ENCODE assay signal across 13 cellular contexts in genomic region chr3:112042842-112043280, GRCh38. TPM values are rescaled to one million over a fixed set of nuclear protein-coding genes. Genes with fewer than 3 reads are reported as not detected.
DNase-seq lines count a peak whose midpoint lies in the region; ATAC-seq and TF ChIP-seq lines count a peak whose summit lies in the region.
"Had no signal": no experiment of that assay in that cellular context is flagged by ENCODE, and none has a peak within 500 bp of the region (broad histone marks: within the 10 kb centered on the region; RNA-seq: fewer than 3 reads in every experiment).

No MANE protein-coding gene starts in this region.

- H3K9me2 ChIP-seq in OCI-LY7 (ENCODE audit: insufficient read depth, low read length), result no peaks in the 10 kb centered on the region

- TF ChIP-seq CTCF in OCI-LY7 (conservative IDR thresholded peaks at IDR 0.05; ENCODE audit: low read length), result no peak

- H2AFZ ChIP-seq in OCI-LY7 (ENCODE audit: low read length), result peak overlapping the region; percentile 96

- POLR2A ChIA-PET in OCI-LY7 (lab: Charles Lee), result interaction anchor here (1.0 to 1.2 kb wide), 4 partner anchors 46 to 183 kb away, joined by 3 to 5 read pairs (median 4); no protein-coding TSS in a partner anchor

- intact Hi-C loops in OCI-LY7 (cut with micrococcal nuclease; ENCODE audit: unreplicated experiment), result loop anchor here (1.0 kb wide), 3 partner anchors 54 to 326 kb away; no protein-coding TSS in a partner anchor

- no peak overlapping the region for H3K4me3 ChIP-seq in OCI-LY7 (ENCODE audit: low read depth, low read length, poor library complexity, severe bottlenecking)
- H3K4me3 ChIP-seq: tibial artery had no signal

- no peak overlapping the region for H3K27ac ChIP-seq in OCI-LY7 (ENCODE audit: low read depth, low read length, poor library complexity, severe bottlenecking)
- H3K27ac ChIP-seq in caudate nucleus (ENCODE audit: low read depth, low read length), result no peak overlapping the region
- H3K27ac ChIP-seq: neutrophil, tibial artery had no signal

- H3K79me2 ChIP-seq in OCI-LY7 (ENCODE audit: insufficient read depth, low read depth, low read length), result no peaks in the 10 kb centered on the region

- CTCF ChIA-PET in OCI-LY7 (lab: Charles Lee; ENCODE audit: unreplicated experiment), result interaction anchor here (0.9 to 1.1 kb wide), 3 partner anchors 11 to 324 kb away, joined by 3 read pairs; no protein-coding TSS in a partner anchor

- H3K36me3 ChIP-seq in OCI-LY7 (ENCODE audit: insufficient read depth, low read length), result no peaks in the 10 kb centered on the region
- H3K36me3 ChIP-seq: neutrophil, tibial artery had no signal

- ATAC-seq in HG03354 (IDR thresholded peaks at IDR 0.05; ENCODE audit: poor library complexity, severe bottlenecking, unreplicated experiment) (no peak), HG03135 (IDR thresholded peaks at IDR 0.05; ENCODE audit: unreplicated experiment) (no peak), GM21723 (IDR thresholded peaks at IDR 0.05; ENCODE audit: unreplicated experiment) (no peak)

- no TSS peak for BruUV-seq in OCI-LY7 (replicated peaks; lab: Mats Ljungman, UMichigan)

- H3K4me2 ChIP-seq in OCI-LY7 (ENCODE audit: low read length), result no peak overlapping the region

- peaks cover 14% of the 10 kb centered on the region for H3K4me1 ChIP-seq in OCI-LY7 (ENCODE audit: insufficient read depth, low read length, poor library complexity, severe bottlenecking)
- H3K4me1 ChIP-seq: tibial artery had no signal

- peak; percentile 97 for DNase-seq in DMS53 treated with DMSO at 0.1 percent for 48 hours (lab: John Stamatoyannopoulos, UW; ENCODE audit: unreplicated experiment)
- DNase-seq in NCI-H1436 (lab: John Stamatoyannopoulos, UW), result peak; percentile 97
- DNase-seq in OCI-LY7 (ENCODE audit: low spot score), result no peak
- DNase-seq in kidney tubule cell (ENCODE audit: low spot score), result peak; percentile 57
- DNase-seq in caudate nucleus (lab: John Stamatoyannopoulos, UW), result no peak
- DNase-seq: activated CD4-positive, CD25-positive, alpha-beta regulatory T cell treated with anti-CD3 and anti-CD28 coated beads, Interleukin-2, amount 50 U/mL, for 72 hours had no signal

- no peaks in the 10 kb centered on the region for H4K20me1 ChIP-seq in OCI-LY7 (ENCODE audit: insufficient read depth, low read length)

- no peaks in the 10 kb centered on the region for H3K9me3 ChIP-seq in OCI-LY7 (ENCODE audit: low read length)
- H3K9me3 ChIP-seq: neutrophil, tibial artery had no signal

RNA-seq across cellular contexts. Expression of gene TMPRSS7, which starts 8.3 kb away (rescaled TPM):
- not detected in 2 replicates for total RNA-seq in OCI-LY7 (2014; rRNA removed; shearing (Covaris generic))
- not detected in 2 replicates for total RNA-seq in OCI-LY7 (2022)
- total RNA-seq: CD4-positive, CD25-positive, alpha-beta regulatory T cell; LHCN-M2 had no signal

RNA-seq across cellular contexts. Expression of gene C3orf52, which starts 43.3 kb away (rescaled TPM):
- total RNA-seq in OCI-LY7 (2014; rRNA removed; shearing (Covaris generic)), result 19.0 and 20.1 TPM in 2 replicates
- 11.2 and 17.9 TPM in 2 replicates for total RNA-seq in OCI-LY7 (2022)

RNA-seq across cellular contexts. Expression of gene TAGLN3, which starts 44.1 kb away (rescaled TPM):
- total RNA-seq in OCI-LY7 (2014; rRNA removed; shearing (Covaris generic)), result not detected in 2 replicates
- total RNA-seq in OCI-LY7 (2022), result not detected in 2 replicates
- total RNA-seq: CD4-positive, CD25-positive, alpha-beta regulatory T cell; LHCN-M2 had no signal

Comparison
In these comparisons a context has a peak if more than half of its experiments do, and no peak if none do; other contexts are left out.
1. DNase-seq: peak in DMS53 treated with DMSO at 0.1 percent for 48 hours (single experiment), NCI-H1436 (single experiment) and kidney tubule cell (single experiment); none in OCI-LY7 (single experiment) and caudate nucleus (0 of 61).